ENCODE assay signal across 17 cellular contexts in genomic region chrX:39675619-39676018, GRCh38.
A peak's percentile ranks its signal among the peaks of the same experiment; 100 is the strongest.
DNase-seq lines count a peak whose midpoint lies in the region; ATAC-seq, FAIRE-seq and TF ChIP-seq lines count a peak whose summit lies in the region.
"Had no signal": no experiment of that assay in that cellular context is flagged by ENCODE, and none has a peak within 500 bp of the region (broad histone marks: within the 10 kb centered on the region; RNA-seq: fewer than 3 reads in every experiment).

No MANE protein-coding gene starts in this region.

- no peak for ATAC-seq in A549
- no peak for ATAC-seq in GM18519 (IDR thresholded peaks at IDR 0.05; ENCODE audit: low FRiP score, unreplicated experiment)
- no peak for ATAC-seq in GM21423 (IDR thresholded peaks at IDR 0.05; ENCODE audit: unreplicated experiment)
- ATAC-seq: HepG2 had no signal

- TF ChIP-seq CTCF in A549 (IDR thresholded peaks at IDR 0.05) (no peak), fibroblast of pulmonary artery (IDR thresholded peaks at IDR 0.05; ENCODE audit: low read length, missing control alignments) (no peak)

- no peak for DNase-seq in A549 (ENCODE audit: low read depth in 1 of 2, low spot score in 1 of 2)
- DNase-seq in NCI-H446 treated with DMSO at 0.1 percent for 48 hours (lab: John Stamatoyannopoulos, UW), result peak; percentile 55
- DNase-seq in fibroblast of pulmonary artery (ENCODE audit: low read depth), result peak; percentile 25
- DNase-seq in pons (ENCODE audit: low spot score), result peak; percentile 4
- DNase-seq in AML-193 (lab: John Stamatoyannopoulos, UW), result no peak
- no peak for DNase-seq in medulla oblongata (ENCODE audit: extremely low spot score)
- DNase-seq: ACHN; activated CD4-positive, CD25-positive, alpha-beta regulatory T cell treated with anti-CD3 and anti-CD28 coated beads, Interleukin-2, amount 50 U/mL, for 72 hours; activated gamma-delta T cell treated with Interleukin-2 at 50 U/mL for 16 hours; esophagus squamous epithelium; NCI-H1048; nephron progenitor cell; T-helper 2 cell had no signal

- WGBS in A549 (ENCODE audit: missing lambda C conversion rate), result 25% methylated on average over 1 of the region's 2 CpGs

- no peak for TF ChIP-seq POLR2A in A549 (IDR thresholded peaks at IDR 0.05; ENCODE audit: low read length)

- no peak overlapping the region for H3K4me3 ChIP-seq in A549
- no peak overlapping the region for H3K4me3 ChIP-seq in fibroblast of pulmonary artery (replicated peaks; ENCODE audit: low read depth, low read length)
- H3K4me3 ChIP-seq: esophagus squamous epithelium, lung had no signal

- no peak overlapping the region for H3K27ac ChIP-seq in A549

- no peaks in the 10 kb centered on the region for H3K4me1 ChIP-seq in A549
- H3K4me1 ChIP-seq: esophagus squamous epithelium had no signal

- POLR2A ChIA-PET in A549 (lab: Yijun Ruan, JAX), result no interaction called here

- FAIRE-seq in A549 (lab: Jason Lieb, UNC), result no peak
- FAIRE-seq: HepG2 had no signal

- no peak for TF ChIP-seq RAD21 in A549 (conservative IDR thresholded peaks at IDR 0.05 in 1 of 2, IDR thresholded peaks at IDR 0.05 in 1 of 2)

- TF ChIP-seq EP300 in A549 (IDR thresholded peaks at IDR 0.05), result no peak

- CTCF ChIA-PET in A549 (lab: Yijun Ruan, JAX), result no interaction called here

- H3K4me2 ChIP-seq in A549, result no peak overlapping the region

- H3K9me3 ChIP-seq in A549, result no peaks in the 10 kb centered on the region
- H3K9me3 ChIP-seq: esophagus squamous epithelium had no signal

TF ChIP-seq in A549, 52 proteins besides CTCF, POLR2A, EP300 and RAD21:
- no peak for TF ChIP-seq HEYL (CRISPR knock-in tag; IDR thresholded peaks at IDR 0.05)
- TF ChIP-seq USF2 (IDR thresholded peaks at IDR 0.05), result peak; percentile 45

Comparison
In these comparisons a context has a peak if more than half of its experiments do, and no peak if none do; other contexts are left out.
1. DNase-seq: peak in NCI-H446 treated with DMSO at 0.1 percent for 48 hours (single experiment), fibroblast of pulmonary artery (single experiment) and pons (single experiment); none in A549 (0 of 2), AML-193 (0 of 2) and medulla oblongata (single experiment).